In the genomic region with DNA sequence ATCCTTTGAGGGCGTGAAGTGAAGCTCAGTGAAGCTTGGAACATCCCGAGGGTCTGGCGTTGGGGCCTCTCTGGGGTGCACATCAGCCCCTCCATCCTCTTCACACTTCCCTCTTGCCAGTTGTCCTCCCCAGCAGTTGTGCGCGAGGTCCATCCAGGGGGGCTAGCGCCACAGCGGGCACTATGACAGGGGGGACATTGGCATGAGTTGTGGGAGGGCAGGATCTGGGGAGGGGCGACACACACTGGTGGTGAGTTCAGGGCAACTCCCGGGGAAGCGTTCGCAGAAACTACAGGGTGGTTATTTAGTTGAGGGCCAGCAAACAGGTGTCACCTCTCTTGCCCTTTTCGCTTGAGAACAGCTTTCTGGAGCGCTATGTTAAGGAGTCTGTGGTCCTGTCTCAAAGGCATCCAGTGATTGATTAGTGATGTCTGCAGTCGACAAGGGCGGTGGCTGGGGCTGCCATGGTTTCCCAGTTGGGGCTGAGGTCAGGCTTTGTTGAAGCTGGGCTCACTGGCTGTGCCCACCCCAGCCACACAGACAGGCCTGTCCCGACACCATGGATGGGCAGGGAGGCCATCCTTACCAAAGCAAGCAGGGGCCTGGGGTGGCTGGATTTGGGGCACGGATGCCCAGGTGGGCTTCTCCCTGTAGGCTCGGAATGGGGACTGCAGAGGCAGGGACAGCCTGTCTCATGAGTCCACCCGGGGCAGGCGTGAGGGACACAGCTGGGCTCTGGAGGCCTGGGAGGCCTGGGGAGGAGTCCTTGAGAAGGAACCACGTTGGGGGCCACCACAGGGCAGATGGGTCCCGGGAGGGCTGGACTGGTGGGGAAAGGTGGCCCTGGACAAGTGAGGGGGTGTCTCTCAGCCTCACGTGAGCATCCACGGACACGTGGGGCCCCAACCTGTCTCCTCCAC, we compare ENCODE assay signal across 1 cellular context.
TF ChIP-seq lines count a peak whose summit lies in the region.

No MANE protein-coding gene starts in this region.

TF ChIP-seq in SK-N-SH treated with all-trans-retinoic acid at 6 μM for 48 hours, 23 proteins besides CTCF, POLR2A, EP300 and RAD21:
- TF ChIP-seq TOX (CRISPR knock-in tag; IDR thresholded peaks at IDR 0.05; ENCODE audit: borderline replicate concordance) (no peak), TCF4 (CRISPR knock-in tag; IDR thresholded peaks at IDR 0.05; ENCODE audit: borderline replicate concordance) (no peak), BACH2 (CRISPR knock-in tag; IDR thresholded peaks at IDR 0.05; ENCODE audit: borderline replicate concordance) (no peak), TSHZ2 (CRISPR knock-in tag; IDR thresholded peaks at IDR 0.05) (no peak), GLIS3 (CRISPR knock-in tag; IDR thresholded peaks at IDR 0.05) (no peak), CSRNP3 (CRISPR knock-in tag; IDR thresholded peaks at IDR 0.05) (no peak), PPARA (CRISPR knock-in tag; IDR thresholded peaks at IDR 0.05; ENCODE audit: borderline replicate concordance) (no peak), RARB (CRISPR knock-in tag; IDR thresholded peaks at IDR 0.05) (no peak), OSR1 (CRISPR knock-in tag; IDR thresholded peaks at IDR 0.05) (no peak), SNAI2 (CRISPR knock-in tag; IDR thresholded peaks at IDR 0.05) (no peak), CSDC2 (CRISPR knock-in tag; IDR thresholded peaks at IDR 0.05) (no peak), ZC3H10 (CRISPR knock-in tag; IDR thresholded peaks at IDR 0.05) (no peak), ZFP30 (CRISPR knock-in tag; IDR thresholded peaks at IDR 0.05) (no peak)
- TF ChIP-seq, protein P1, sequence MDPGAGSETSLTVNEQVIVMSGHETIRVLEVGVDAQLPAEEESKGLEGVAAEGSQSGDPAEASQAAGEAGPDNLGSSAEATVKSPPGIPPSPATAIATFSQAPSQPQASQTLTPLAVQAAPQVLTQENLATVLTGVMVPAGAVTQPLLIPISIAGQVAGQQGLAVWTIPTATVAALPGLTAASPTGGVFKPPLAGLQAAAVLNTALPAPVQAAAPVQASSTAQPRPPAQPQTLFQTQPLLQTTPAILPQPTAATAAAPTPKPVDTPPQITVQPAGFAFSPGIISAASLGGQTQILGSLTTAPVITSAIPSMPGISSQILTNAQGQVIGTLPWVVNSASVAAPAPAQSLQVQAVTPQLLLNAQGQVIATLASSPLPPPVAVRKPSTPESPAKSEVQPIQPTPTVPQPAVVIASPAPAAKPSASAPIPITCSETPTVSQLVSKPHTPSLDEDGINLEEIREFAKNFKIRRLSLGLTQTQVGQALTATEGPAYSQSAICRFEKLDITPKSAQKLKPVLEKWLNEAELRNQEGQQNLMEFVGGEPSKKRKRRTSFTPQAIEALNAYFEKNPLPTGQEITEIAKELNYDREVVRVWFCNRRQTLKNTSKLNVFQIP (CRISPR knock-in tag; IDR thresholded peaks at IDR 0.05; ENCODE audit: borderline replicate concordance, low read depth), result no peak
